ENCODE assay signal across 2 cellular contexts in genomic region chr2:26754972-26755670, GRCh38.
TF ChIP-seq lines count a peak whose summit lies in the region.

No MANE protein-coding gene starts in this region.

TF ChIP-seq in IMR-90, 13 proteins besides CTCF, POLR2A, EP300 and RAD21:
- TF ChIP-seq NFE2L2 (IDR thresholded peaks at IDR 0.05; ENCODE audit: low read depth, low read length): no peak
- TF ChIP-seq CEBPB (IDR thresholded peaks at IDR 0.05; ENCODE audit: low read depth, low read length): no peak
- no peak for TF ChIP-seq MXI1 (IDR thresholded peaks at IDR 0.05; ENCODE audit: borderline replicate concordance, low read depth, low read length)
- TF ChIP-seq CHD1 (IDR thresholded peaks at IDR 0.05; ENCODE audit: low read depth, low read length): no peak

TF ChIP-seq in SK-N-SH treated with all-trans-retinoic acid at 6 μM for 48 hours, 23 proteins besides CTCF, POLR2A, EP300 and RAD21:
- TF ChIP-seq ZFP3 (CRISPR knock-in tag; IDR thresholded peaks at IDR 0.05): 0 out of 2 replicates have a peak, but pooled peaks have one; percentile 10
- no peak for TF ChIP-seq TSHZ2 (CRISPR knock-in tag; IDR thresholded peaks at IDR 0.05)
- TF ChIP-seq SNAI2 (CRISPR knock-in tag; IDR thresholded peaks at IDR 0.05): no peak
